ENCODE assay signal across 8 cellular contexts in genomic region chr16:29961127-29961478, GRCh38. TPM values are rescaled to one million over a fixed set of nuclear protein-coding genes. Genes with fewer than 3 reads are reported as not detected.
DNase-seq lines count a peak whose midpoint lies in the region; ATAC-seq, FAIRE-seq and TF ChIP-seq lines count a peak whose summit lies in the region.

No MANE protein-coding gene starts in this region.

- ATAC-seq in activated CD8-positive, alpha-beta memory T cell treated with anti-CD3 and anti-CD28 coated beads, Interleukin-2, amount 10 ng/mL, durations not matched to agents 7 days and 5 days, result no peak
- ATAC-seq in left lung, result no peak

- H3K27ac ChIP-seq in left lung (peak overlapping the region; percentile 92 to 93), tibial artery (peak overlapping the region; percentile 87 to 91)

- intact Hi-C loops in left lung (cut with DNase I), result no loop called here
- intact Hi-C loops in tibial artery (cut with DNase I; ENCODE audit: low total_unique reads), result no loop called here

- H3K4me3 Mint-ChIP-seq in activated CD8-positive, alpha-beta memory T cell treated with anti-CD3 and anti-CD28 coated beads, Interleukin-2, amount 10 ng/mL, durations not matched to agents 7 days and 5 days, result peak overlapping the region; percentile 88
- peak overlapping the region; percentile 76 for H3K4me3 Mint-ChIP-seq in activated naive CD8-positive, alpha-beta T cell treated with anti-CD3 and anti-CD28 coated beads for 36 hours

- H3K27me3 Mint-ChIP-seq in activated CD8-positive, alpha-beta memory T cell treated with anti-CD3 and anti-CD28 coated beads, Interleukin-2, amount 10 ng/mL, durations not matched to agents 7 days and 5 days, result no peaks in the 10 kb centered on the region
- H3K27me3 Mint-ChIP-seq in activated naive CD8-positive, alpha-beta T cell treated with anti-CD3 and anti-CD28 coated beads for 36 hours, result no peaks in the 10 kb centered on the region

- peaks cover 0 to 6% of the 10 kb centered on the region in 2 donors for H3K36me3 ChIP-seq in left lung
- peaks cover 0 to 20% (median 4%) of the 10 kb centered on the region in 3 donors for H3K36me3 ChIP-seq in tibial artery

- H3K4me1 ChIP-seq in left lung (peaks cover 9 to 28% of the 10 kb centered on the region in 2 donors), tibial artery (peaks cover 0 to 18% (median 15%) of the 10 kb centered on the region in 4 donors)

- H3K27me3 ChIP-seq in left lung, result no peaks in the 10 kb centered on the region
- no peaks in the 10 kb centered on the region for H3K27me3 ChIP-seq in tibial artery

- no peak for DNase-seq in activated CD8-positive, alpha-beta memory T cell treated with anti-CD3 and anti-CD28 coated beads, Interleukin-2, amount 10 ng/mL, durations not matched to agents 7 days and 5 days
- no peak for DNase-seq in activated CD8-positive, alpha-beta memory T cell treated with anti-CD3 and anti-CD28 coated beads for 24 hours
- DNase-seq in activated naive CD8-positive, alpha-beta T cell treated with anti-CD3 and anti-CD28 coated beads for 36 hours, result no peak
- no peak for DNase-seq in left lung
- DNase-seq in tibial artery, result peak in 1 of 2 donors; percentile 51
- no peak for DNase-seq in AML-193 (lab: John Stamatoyannopoulos, UW)
- no peak for DNase-seq in NK-92 treated with Interleukin-12 subunit alpha and Interleukin-12 subunit beta, amount 100 ng/mL, for 24 hours (lab: John Stamatoyannopoulos, UW)
- DNase-seq in GM12892 (ENCODE audit: insufficient read length), result no peak

- H3K27ac Mint-ChIP-seq in activated CD8-positive, alpha-beta memory T cell treated with anti-CD3 and anti-CD28 coated beads, Interleukin-2, amount 10 ng/mL, durations not matched to agents 7 days and 5 days, result peak overlapping the region; percentile 85
- peak overlapping the region; percentile 85 for H3K27ac Mint-ChIP-seq in activated naive CD8-positive, alpha-beta T cell treated with anti-CD3 and anti-CD28 coated beads for 36 hours

- no peak for FAIRE-seq in GM12892 (lab: Jason Lieb, UNC)

- H3K4me3 ChIP-seq in left lung (peak overlapping the region; percentile 77 to 78), tibial artery (peak overlapping the region; percentile 65 to 69)

- no peaks in the 10 kb centered on the region for H3K9me3 ChIP-seq in left lung
- H3K9me3 ChIP-seq in tibial artery, result no peaks in the 10 kb centered on the region

- CTCF ChIA-PET in activated CD8-positive, alpha-beta memory T cell treated with anti-CD3 and anti-CD28 coated beads, Interleukin-2, amount 10 ng/mL, durations not matched to agents 7 days and 5 days (lab: Charles Lee), result interaction anchor here (0.9 to 3.2 kb wide), 12 partner anchors 9 to 270 kb away, joined by 3 to 31 read pairs (median 4); partner anchors contain the start of genes HIRIP3, INO80E, KCTD13 and PAGR1

- H3K9me3 Mint-ChIP-seq in activated CD8-positive, alpha-beta memory T cell treated with anti-CD3 and anti-CD28 coated beads, Interleukin-2, amount 10 ng/mL, durations not matched to agents 7 days and 5 days (ENCODE audit: low read depth), result no peaks in the 10 kb centered on the region
- no peaks in the 10 kb centered on the region for H3K9me3 Mint-ChIP-seq in activated naive CD8-positive, alpha-beta T cell treated with anti-CD3 and anti-CD28 coated beads for 36 hours

- no peak for TF ChIP-seq POLR2A in GM12892 (IDR thresholded peaks at IDR 0.05; ENCODE audit: low read depth, low read length)

- no peak for TF ChIP-seq CTCF in left lung (IDR thresholded peaks at IDR 0.05)
- no peak for TF ChIP-seq CTCF in tibial artery (IDR thresholded peaks at IDR 0.05)

- H3K36me3 Mint-ChIP-seq in activated CD8-positive, alpha-beta memory T cell treated with anti-CD3 and anti-CD28 coated beads, Interleukin-2, amount 10 ng/mL, durations not matched to agents 7 days and 5 days, result peaks cover 11% of the 10 kb centered on the region
- H3K36me3 Mint-ChIP-seq in activated naive CD8-positive, alpha-beta T cell treated with anti-CD3 and anti-CD28 coated beads for 36 hours, result no peaks in the 10 kb centered on the region

- peaks cover 26% of the 10 kb centered on the region for H3K4me1 Mint-ChIP-seq in activated CD8-positive, alpha-beta memory T cell treated with anti-CD3 and anti-CD28 coated beads, Interleukin-2, amount 10 ng/mL, durations not matched to agents 7 days and 5 days
- H3K4me1 Mint-ChIP-seq in activated naive CD8-positive, alpha-beta T cell treated with anti-CD3 and anti-CD28 coated beads for 36 hours, result peaks cover 16% of the 10 kb centered on the region

RNA-seq across cellular contexts. Expression of gene TMEM219, which starts 0.8 kb away (rescaled TPM):
- 10 to 100 TPM; 56.9 to 67.6 TPM for total RNA-seq in activated CD8-positive, alpha-beta memory T cell treated with anti-CD3 and anti-CD28 coated beads, Interleukin-2, amount 10 ng/mL, durations not matched to agents 7 days and 5 days
- total RNA-seq in activated naive CD8-positive, alpha-beta T cell treated with anti-CD3 and anti-CD28 coated beads for 36 hours, result 10 to 100 TPM; 29.3 TPM
- total RNA-seq in left lung, result 100 to 1,000 TPM; 122 to 154 TPM
- 87.7 TPM for polyA plus RNA-seq in GM12892 (2012; ENCODE audit: missing spikeins)

RNA-seq across cellular contexts. Expression of gene TAOK2, which starts 12.6 kb away (rescaled TPM):
- 10 to 100 TPM; 51.1 to 55.3 TPM for total RNA-seq in activated CD8-positive, alpha-beta memory T cell treated with anti-CD3 and anti-CD28 coated beads, Interleukin-2, amount 10 ng/mL, durations not matched to agents 7 days and 5 days
- 10 to 100 TPM; 24.9 to 26.4 TPM for total RNA-seq in activated naive CD8-positive, alpha-beta T cell treated with anti-CD3 and anti-CD28 coated beads for 36 hours
- 10 to 100 TPM; 61.4 to 64.5 TPM for total RNA-seq in left lung
- 7.5 TPM for polyA plus RNA-seq in GM12892 (2012; ENCODE audit: missing spikeins)

RNA-seq across cellular contexts. Expression of gene HIRIP3, which starts 34.3 kb away (rescaled TPM):
- total RNA-seq in activated CD8-positive, alpha-beta memory T cell treated with anti-CD3 and anti-CD28 coated beads, Interleukin-2, amount 10 ng/mL, durations not matched to agents 7 days and 5 days, result 10 to 100 TPM; 49.3 to 56.5 TPM
- 10 to 100 TPM; 39.5 to 41.4 TPM for total RNA-seq in activated naive CD8-positive, alpha-beta T cell treated with anti-CD3 and anti-CD28 coated beads for 36 hours
- total RNA-seq in left lung, result 10 to 100 TPM; 14.4 to 17.4 TPM
- 17.6 TPM for polyA plus RNA-seq in GM12892 (2012; ENCODE audit: missing spikeins)

RNA-seq across cellular contexts. Expression of gene INO80E, which starts 34.9 kb away (rescaled TPM):
- 100 to 1,000 TPM; 102 to 116 TPM for total RNA-seq in activated CD8-positive, alpha-beta memory T cell treated with anti-CD3 and anti-CD28 coated beads, Interleukin-2, amount 10 ng/mL, durations not matched to agents 7 days and 5 days
- 10 to 100 TPM; 83.8 to 91.1 TPM for total RNA-seq in activated naive CD8-positive, alpha-beta T cell treated with anti-CD3 and anti-CD28 coated beads for 36 hours
- total RNA-seq in left lung, result 10 to 100 TPM; 55.5 to 59.6 TPM
- 34.5 TPM for polyA plus RNA-seq in GM12892 (2012; ENCODE audit: missing spikeins)

RNA-seq across cellular contexts. Expression of gene KCTD13, which starts 35.1 kb away (rescaled TPM):
- 10 to 100 TPM; 44.6 to 48.4 TPM for total RNA-seq in activated CD8-positive, alpha-beta memory T cell treated with anti-CD3 and anti-CD28 coated beads, Interleukin-2, amount 10 ng/mL, durations not matched to agents 7 days and 5 days
- 10 to 100 TPM; 27.2 to 30.3 TPM for total RNA-seq in activated naive CD8-positive, alpha-beta T cell treated with anti-CD3 and anti-CD28 coated beads for 36 hours
- 10 to 100 TPM; 14.8 to 20.9 TPM for total RNA-seq in left lung
- polyA plus RNA-seq in GM12892 (2012; ENCODE audit: missing spikeins), result 14.6 TPM
